Comparison of ENCODE assay signal across 8 cellular contexts in genomic region chr16:31868701-31869167, GRCh38. TPM values are rescaled to one million over a fixed set of nuclear protein-coding genes. Genes with fewer than 3 reads are reported as not detected.
DNase-seq lines count a peak whose midpoint lies in the region; ATAC-seq and TF ChIP-seq lines count a peak whose summit lies in the region.

No MANE protein-coding gene starts in this region.

- 24% methylated on average over 8 of the region's 8 CpGs for WGBS in hepatocyte (ENCODE audit: low lambda C conversion rate, missing lambda C conversion rate)

- intact Hi-C loops in gastrocnemius medialis (cut with DNase I; ENCODE audit: low total_unique reads) = loop anchor here (2.0 to 10.0 kb wide), 2 partner anchors 884 to 1024 kb away; partner anchors contain the start of gene HSD3B7

- H3K27ac ChIP-seq in hepatocyte (no peak overlapping the region), gastrocnemius medialis (no peak overlapping the region)

- ATAC-seq in gastrocnemius medialis = peak; percentile 69 to 77
- no peak for ATAC-seq in GM21717 (IDR thresholded peaks at IDR 0.05; ENCODE audit: unreplicated experiment)

- H3K27me3 ChIP-seq in hepatocyte (peaks cover 6% of the 10 kb centered on the region), gastrocnemius medialis (no peaks in the 10 kb centered on the region)

- H3K9me2 ChIP-seq in hepatocyte (replicated peaks; ENCODE audit: insufficient read depth) = no peaks in the 10 kb centered on the region

- H3K36me3 ChIP-seq in hepatocyte (replicated peaks; ENCODE audit: insufficient read depth, low read depth) = no peaks in the 10 kb centered on the region
- H3K36me3 ChIP-seq in gastrocnemius medialis = no peaks in the 10 kb centered on the region

- TF ChIP-seq CTCF in hepatocyte (IDR thresholded peaks at IDR 0.05; ENCODE audit: poor library complexity) (peak; percentile 91), gastrocnemius medialis (IDR thresholded peaks at IDR 0.05 in 4 of 5, conservative IDR thresholded peaks at IDR 0.05 in 1 of 5) (peak; percentile 63 to 85 (median 79))

- H3K4me3 ChIP-seq in hepatocyte = no peak overlapping the region
- H3K4me3 ChIP-seq in gastrocnemius medialis = no peak overlapping the region

- DNase-seq in DMS 273 (lab: John Stamatoyannopoulos, UW; ENCODE audit: unreplicated experiment) = peak; percentile 89
- peak; percentile 62 for DNase-seq in H4 (ENCODE audit: low spot score)
- DNase-seq in NCI-H1417 treated with DMSO at 0.1 percent for 48 hours (lab: John Stamatoyannopoulos, UW) = peak; percentile 10
- DNase-seq in T-helper 22 cell (ENCODE audit: low read depth) = peak; percentile 48
- DNase-seq in anterior cingulate cortex (lab: John Stamatoyannopoulos, UW) = peak in 52 of 58 donors; percentile 12 to 82 (median 48)
- peak; percentile 87 for DNase-seq in hepatocyte (ENCODE audit: low spot score)
- peak; percentile 48 to 66 for DNase-seq in gastrocnemius medialis

- no peaks in the 10 kb centered on the region for H3K4me1 ChIP-seq in hepatocyte (ENCODE audit: insufficient read depth)
- peaks cover 0 to 8% of the 10 kb centered on the region in 2 donors for H3K4me1 ChIP-seq in gastrocnemius medialis

- in situ Hi-C loops in gastrocnemius medialis (cut with MboI; ENCODE audit: low sequenced_read_pairs in 4 of 4) = loop anchor here (25.0 kb wide), 5 partner anchors 356 to 1031 kb away; partner anchors contain the start of genes HSD3B7 (in 3 of the 4), FUS (in 2 of the 4), RUSF1 (in 2 of the 4) and STX1B (in 1 of the 4)

- peak overlapping the region; percentile 48 for H3K4me2 ChIP-seq in hepatocyte

- H3K9me3 ChIP-seq in hepatocyte (ENCODE audit: low read depth) = no peaks in the 10 kb centered on the region
- H3K9me3 ChIP-seq in gastrocnemius medialis = no peaks in the 10 kb centered on the region

- H4K20me1 ChIP-seq in hepatocyte (ENCODE audit: insufficient read depth, poor library complexity, severe bottlenecking) = no peaks in the 10 kb centered on the region

- no peak overlapping the region for H2AFZ ChIP-seq in hepatocyte

- no peaks in the 10 kb centered on the region for H3K79me2 ChIP-seq in hepatocyte

- TF ChIP-seq POLR2A in gastrocnemius medialis (IDR thresholded peaks at IDR 0.05) = no peak

RNA-seq across cellular contexts. Expression of gene ZNF267, which starts 4.9 kb away (rescaled TPM):
- total RNA-seq in H4 (2014; rRNA removed; shearing (Covaris generic)) = 3.5 and 8.1 TPM in 2 replicates
- total RNA-seq in hepatocyte = 14.6 and 18.2 TPM in 2 replicates
- 5.5 and 6.4 TPM in 2 replicates for polyA plus RNA-seq in hepatocyte
- total RNA-seq in gastrocnemius medialis = 10 to 100 TPM in 1 of 4 donors, 1 to 10 TPM in 3; 6.5 to 13.3 (median 8.2) TPM

Comparison
In these comparisons a context has a peak if more than half of its experiments do, and no peak if none do; other contexts are left out.
1. DNase-seq: peak in every context shown above with its lines; median percentile 89 in DMS 273; 87 in hepatocyte; 62 in H4; 57 in gastrocnemius medialis; 48 in T-helper 22 cell; 48 in anterior cingulate cortex; 10 in NCI-H1417 treated with DMSO at 0.1 percent for 48 hours.